In genomic region chr19:40681039-40681438, GRCh38 we compare ENCODE assay signal across 23 cellular contexts. TPM values are rescaled to one million over a fixed set of nuclear protein-coding genes. Genes with fewer than 3 reads are reported as not detected.
DNase-seq lines count a peak whose midpoint lies in the region; ATAC-seq, FAIRE-seq and TF ChIP-seq lines count a peak whose summit lies in the region.
"Had no signal": no experiment of that assay in that cellular context is flagged by ENCODE, and none has a peak within 500 bp of the region (broad histone marks: within the 10 kb centered on the region; RNA-seq: fewer than 3 reads in every experiment).

No MANE protein-coding gene starts in this region.

- no peak for TF ChIP-seq POLR2A in HepG2 (IDR thresholded peaks at IDR 0.05; ENCODE audit: insufficient read depth in 1 of 2, low read depth in 2 of 2, low read length in 2 of 2)
- no peak for TF ChIP-seq POLR2A in right lobe of liver (IDR thresholded peaks at IDR 0.05)
- TF ChIP-seq POLR2A in sigmoid colon (IDR thresholded peaks at IDR 0.05) = no peak

- in situ Hi-C loops in HepG2 (cut with HindIII; ENCODE audit: extremely low pct_ligation_motif_present, low pct_unique_long_range_greater_than_20kb) = no loop called here

- CTCF ChIA-PET in HepG2 (lab: Yijun Ruan, JAX; ENCODE audit: low intra/inter-chr PET ratio, low total read pairs) = no interaction called here

- peak; percentile 47 for TF ChIP-seq CTCF in HepG2 (CRISPR knock-in tag; IDR thresholded peaks at IDR 0.05)
- TF ChIP-seq CTCF in right lobe of liver (IDR thresholded peaks at IDR 0.05) = no peak
- TF ChIP-seq CTCF in chondrocyte (IDR thresholded peaks at IDR 0.05) = no peak
- no peak for TF ChIP-seq CTCF in sigmoid colon (IDR thresholded peaks at IDR 0.05)

- no peak for DNase-seq in HepG2 (ENCODE audit: low spot score)
- no peak for DNase-seq in right lobe of liver
- DNase-seq in chondrocyte (ENCODE audit: low spot score) = no peak
- DNase-seq in sigmoid colon = peak; percentile 46
- DNase-seq in C1 segment of cervical spinal cord (lab: John Stamatoyannopoulos, UW) = no peak
- DNase-seq in Ammon's horn (ENCODE audit: low spot score) = no peak
- no peak for DNase-seq in activated CD8-positive, alpha-beta memory T cell treated with anti-CD3 and anti-CD28 coated beads for 24 hours
- DNase-seq: 8988T; ACHN; AML-193; Caco-2; CD4-positive, CD25-positive, alpha-beta regulatory T cell; CD8-positive, alpha-beta T cell; DMS153; DND-41; H9 had no signal

- no peak overlapping the region for H3K4me3 Mint-ChIP-seq in chondrocyte (ENCODE audit: unreplicated experiment)
- H3K4me3 Mint-ChIP-seq: CD4-positive, CD25-positive, alpha-beta regulatory T cell; CD8-positive, alpha-beta T cell; GM23338; H9 had no signal

- H3K9ac ChIP-seq in HepG2 (ENCODE audit: insufficient read depth, low read depth, low read length) = no peak overlapping the region

- no TSS peak for BruUV-seq in HepG2 (replicated peaks; lab: Mats Ljungman, UMichigan)

- WGBS in HepG2 (ENCODE audit: low lambda C conversion rate) = 48% methylated on average over 4 of the region's 4 CpGs
- no CpG with 5 or more reads among the region's 4 CpGs for WGBS in right lobe of liver (ENCODE audit: insufficient coverage, low coverage, low lambda C conversion rate, missing lambda C conversion rate)
- 84 to 85% methylated on average over 4 of the region's 4 CpGs for WGBS in sigmoid colon, 2 donors

- no peak for FAIRE-seq in HepG2 (lab: Jason Lieb, UNC)
- FAIRE-seq: A549, G401.6, GM12892, GM19239 had no signal

- H3K4me1 ChIP-seq in HepG2 (ENCODE audit: insufficient read depth, low read length) (no peaks in the 10 kb centered on the region), right lobe of liver (no peaks in the 10 kb centered on the region), sigmoid colon (no peaks in the 10 kb centered on the region)
- H3K4me1 ChIP-seq: A549, Caco-2 had no signal

- POLR2A ChIA-PET in HepG2 (lab: Yijun Ruan, JAX) = no interaction called here

- no peaks in the 10 kb centered on the region for H4K20me1 ChIP-seq in HepG2 (ENCODE audit: insufficient read depth, low read length)

- TF ChIP-seq EP300 in HepG2 (IDR thresholded peaks at IDR 0.05; ENCODE audit: low read depth in 2 of 2, low read length in 2 of 2) (no peak), HepG2 (CRISPR knock-in tag; IDR thresholded peaks at IDR 0.05; ENCODE audit: borderline replicate concordance) (no peak), sigmoid colon (IDR thresholded peaks at IDR 0.05) (no peak)

- H3K4me2 ChIP-seq in HepG2 (ENCODE audit: low read depth, low read length) = no peak overlapping the region
- H3K4me2 ChIP-seq: A549, GM23338 had no signal

- H3K79me2 ChIP-seq in HepG2 (ENCODE audit: insufficient read depth, low read length) = no peaks in the 10 kb centered on the region

- H3K27me3 ChIP-seq in HepG2 (ENCODE audit: control insufficient read depth in 1 of 2, insufficient read depth in 2 of 2, low read length in 2 of 2) (no peaks in the 10 kb centered on the region), right lobe of liver (no peaks in the 10 kb centered on the region), sigmoid colon (no peaks in the 10 kb centered on the region)

- H2AFZ ChIP-seq in HepG2 (ENCODE audit: low read length) = no peak overlapping the region
- H2AFZ ChIP-seq: GM23338 had no signal

- no peak for TF ChIP-seq RAD21 in HepG2 (CRISPR knock-in tag; IDR thresholded peaks at IDR 0.05)

- no peak overlapping the region for H3K4me3 ChIP-seq in HepG2 (replicated peaks in 1 of 3; ENCODE audit: insufficient read depth in 1 of 3, low read depth in 2 of 3, low read length in 3 of 3)
- H3K4me3 ChIP-seq in right lobe of liver = no peak overlapping the region
- no peak overlapping the region for H3K4me3 ChIP-seq in sigmoid colon
- H3K4me3 ChIP-seq: A549, GM23338 had no signal

- H3K36me3 Mint-ChIP-seq in chondrocyte (ENCODE audit: low read depth) = peaks cover 39% of the 10 kb centered on the region

- H3K36me3 ChIP-seq in HepG2 (replicated peaks in 1 of 2; ENCODE audit: control insufficient read depth in 1 of 2, insufficient read depth in 2 of 2, low read length in 2 of 2) = no peaks in the 10 kb centered on the region
- peaks cover 0 to 53% (median 0%) of the 10 kb centered on the region in 4 donors for H3K36me3 ChIP-seq in right lobe of liver
- peaks cover 20 to 100% (median 69%) of the 10 kb centered on the region in 4 donors for H3K36me3 ChIP-seq in sigmoid colon

- intact Hi-C loops in HepG2 (cut with micrococcal nuclease; ENCODE audit: unreplicated experiment) = no loop called here
- intact Hi-C loops in right lobe of liver (cut with DNase I) = no loop called here
- intact Hi-C loops in sigmoid colon (cut with DNase I) = no loop called here

- ATAC-seq in HepG2 = peak; percentile 54; the same call in 2 of the 3 replicates
- no peak for ATAC-seq in right lobe of liver
- ATAC-seq: A549; CD8-positive, alpha-beta T cell; GM23338; HCT116 had no signal

- no peaks in the 10 kb centered on the region for H3K9me3 ChIP-seq in HepG2 (ENCODE audit: low read length)
- H3K9me3 ChIP-seq in right lobe of liver = no peaks in the 10 kb centered on the region
- H3K9me3 ChIP-seq in sigmoid colon = no peaks in the 10 kb centered on the region
- H3K9me3 ChIP-seq: A549, Caco-2 had no signal

- H3K4me1 Mint-ChIP-seq in chondrocyte (ENCODE audit: low read depth) = peaks cover 3% of the 10 kb centered on the region
- H3K4me1 Mint-ChIP-seq: GM23338, H9 had no signal

- peak overlapping the region; percentile 57 for H3K27ac Mint-ChIP-seq in chondrocyte (ENCODE audit: unreplicated experiment)
- H3K27ac Mint-ChIP-seq: CD4-positive, CD25-positive, alpha-beta regulatory T cell; CD8-positive, alpha-beta T cell; GM23338 had no signal

- H3K27me3 Mint-ChIP-seq in chondrocyte (ENCODE audit: low read depth) = no peaks in the 10 kb centered on the region
- H3K27me3 Mint-ChIP-seq: CD4-positive, CD25-positive, alpha-beta regulatory T cell had no signal

- H3K27ac ChIP-seq in HepG2 (ENCODE audit: extremely low read length, insufficient read depth, low read length) (no peak overlapping the region), right lobe of liver (no peak overlapping the region), sigmoid colon (no peak overlapping the region)
- H3K27ac ChIP-seq: A549, C4-2B had no signal

- H3K9me3 Mint-ChIP-seq in chondrocyte (ENCODE audit: low read depth) = no peaks in the 10 kb centered on the region
- H3K9me3 Mint-ChIP-seq: CD4-positive, CD25-positive, alpha-beta regulatory T cell; CD8-positive, alpha-beta T cell; GM23338; H9 had no signal

RNA-seq across cellular contexts. Expression of gene NUMBL, which starts 9.4 kb away (rescaled TPM):
- total RNA-seq in HepG2 (2016; rRNA removed; fragmentation: Illumina TruSeq; extraction: Trizol) (0.20 and 0.49 TPM in 2 replicates), right lobe of liver (10 to 100 TPM in 3 of 6 experiments, 1 to 10 TPM in 3; 6.1 to 19.6 (median 10.5) TPM), chondrocyte (104 to 121 TPM (median 117 TPM) in 3 replicates), sigmoid colon (10 to 100 TPM; 21.9 to 38.2 (median 25.0) TPM)
- total RNA-seq in HepG2 (2016; cell fraction: cytosol; rRNA removed; fragmentation: Illumina TruSeq; extraction: Trizol; ENCODE audit: low read depth) = 0.09 and 0.10 TPM in 2 replicates
- total RNA-seq in HepG2 (2016; cell fraction: insoluble cytoplasmic fraction; rRNA removed; fragmentation: Illumina TruSeq; extraction: Trizol) = 0.04 and 0.58 TPM in 2 replicates
- 0.25 and 0.52 TPM in 2 replicates for total RNA-seq in HepG2 (2016; cell fraction: membrane; rRNA removed; fragmentation: Illumina TruSeq; extraction: Trizol)
- total RNA-seq in HepG2 (2016; cell fraction: nucleus; rRNA removed; fragmentation: Illumina TruSeq; extraction: Trizol) = 0.69 and 2.1 TPM in 2 replicates
- polyA plus RNA-seq in HepG2 (2011; rRNA removed) (2.2 and 2.3 TPM in 2 replicates), sigmoid colon (10 to 100 TPM in 1 of 3 donors, 1 to 10 TPM in 2; 3.0 to 13.7 (median 9.6) TPM)
- 0.67 and 0.90 TPM in 2 replicates for polyA plus RNA-seq in HepG2 (2011; cell fraction: cytosol; rRNA removed)
- polyA plus RNA-seq in HepG2 (2011; cell fraction: nucleus; rRNA removed) = 21.6 and 25.2 TPM in 2 replicates
- polyA plus RNA-seq in HepG2 (2012) = 0.78 and 2.1 TPM in 2 replicates
- polyA plus RNA-seq in HepG2 (2016; cell fraction: cytosol; fragmentation: Illumina TruSeq; extraction: Trizol; ENCODE audit: low read depth) = 0.10 and 0.11 TPM in 2 replicates
- 0.27 and 0.56 TPM in 2 replicates for polyA plus RNA-seq in HepG2 (2016; cell fraction: insoluble cytoplasmic fraction; fragmentation: Illumina TruSeq; extraction: Trizol; ENCODE audit: low read depth)
- polyA plus RNA-seq in HepG2 (2016; cell fraction: membrane; fragmentation: Illumina TruSeq; extraction: Trizol; ENCODE audit: low read depth) = 0.07 and 0.19 TPM in 2 replicates
- polyA plus RNA-seq in HepG2 (2016; cell fraction: nucleus; fragmentation: Illumina TruSeq; extraction: Trizol; ENCODE audit: insufficient read depth, low read depth) = 4.8 and 6.7 TPM in 2 replicates
- polyA minus RNA-seq in HepG2 (2011; rRNA and poly(A)+ RNA removed; ENCODE audit: low replicate concordance) = 1.2 and 14.1 TPM in 2 replicates
- polyA minus RNA-seq in HepG2 (2011; cell fraction: cytosol; rRNA and poly(A)+ RNA removed) = 0.35 and 0.99 TPM in 2 replicates
- 2.8 and 2.9 TPM in 2 replicates for polyA minus RNA-seq in HepG2 (2011; cell fraction: nucleus; rRNA and poly(A)+ RNA removed)

RNA-seq across cellular contexts. Expression of gene COQ8B, which starts 35.6 kb away (rescaled TPM):
- total RNA-seq in HepG2 (2016; rRNA removed; fragmentation: Illumina TruSeq; extraction: Trizol) (10.3 and 17.2 TPM in 2 replicates), right lobe of liver (10 to 100 TPM; 15.1 to 30.6 (median 25.6) TPM), chondrocyte (26.8 to 36.8 TPM (median 29.7 TPM) in 3 replicates), sigmoid colon (10 to 100 TPM; 33.2 to 59.3 (median 39.2) TPM)
- total RNA-seq in HepG2 (2016; cell fraction: cytosol; rRNA removed; fragmentation: Illumina TruSeq; extraction: Trizol; ENCODE audit: low read depth) = 11.6 and 12.3 TPM in 2 replicates
- 8.6 and 17.5 TPM in 2 replicates for total RNA-seq in HepG2 (2016; cell fraction: insoluble cytoplasmic fraction; rRNA removed; fragmentation: Illumina TruSeq; extraction: Trizol)
- 16.6 and 19.5 TPM in 2 replicates for total RNA-seq in HepG2 (2016; cell fraction: membrane; rRNA removed; fragmentation: Illumina TruSeq; extraction: Trizol)
- total RNA-seq in HepG2 (2016; cell fraction: nucleus; rRNA removed; fragmentation: Illumina TruSeq; extraction: Trizol) = 13.3 and 18.3 TPM in 2 replicates
- polyA plus RNA-seq in HepG2 (2011; rRNA removed) (12.3 and 14.7 TPM in 2 replicates), sigmoid colon (10 to 100 TPM; 24.7 to 54.4 (median 27.0) TPM)
- polyA plus RNA-seq in HepG2 (2011; cell fraction: cytosol; rRNA removed) = 9.9 and 15.6 TPM in 2 replicates
- polyA plus RNA-seq in HepG2 (2011; cell fraction: nucleus; rRNA removed) = 54.2 and 65.2 TPM in 2 replicates
- 8.7 and 13.0 TPM in 2 replicates for polyA plus RNA-seq in HepG2 (2012)
- polyA plus RNA-seq in HepG2 (2016; cell fraction: cytosol; fragmentation: Illumina TruSeq; extraction: Trizol; ENCODE audit: low read depth) = 5.6 and 6.3 TPM in 2 replicates
- 7.8 and 9.6 TPM in 2 replicates for polyA plus RNA-seq in HepG2 (2016; cell fraction: insoluble cytoplasmic fraction; fragmentation: Illumina TruSeq; extraction: Trizol; ENCODE audit: low read depth)
- 8.1 and 8.4 TPM in 2 replicates for polyA plus RNA-seq in HepG2 (2016; cell fraction: membrane; fragmentation: Illumina TruSeq; extraction: Trizol; ENCODE audit: low read depth)
- polyA plus RNA-seq in HepG2 (2016; cell fraction: nucleus; fragmentation: Illumina TruSeq; extraction: Trizol; ENCODE audit: insufficient read depth, low read depth) = 21.5 and 25.0 TPM in 2 replicates
- 22.0 and 30.0 TPM in 2 replicates for polyA minus RNA-seq in HepG2 (2011; rRNA and poly(A)+ RNA removed; ENCODE audit: low replicate concordance)
- polyA minus RNA-seq in HepG2 (2011; cell fraction: cytosol; rRNA and poly(A)+ RNA removed) = 7.7 and 9.0 TPM in 2 replicates
- 19.1 and 21.8 TPM in 2 replicates for polyA minus RNA-seq in HepG2 (2011; cell fraction: nucleus; rRNA and poly(A)+ RNA removed)

RNA-seq across cellular contexts. Expression of gene ITPKC, which starts 35.9 kb away (rescaled TPM):
- 11.2 and 11.3 TPM in 2 replicates for total RNA-seq in HepG2 (2016; rRNA removed; fragmentation: Illumina TruSeq; extraction: Trizol)
- 2.2 and 2.9 TPM in 2 replicates for total RNA-seq in HepG2 (2016; cell fraction: cytosol; rRNA removed; fragmentation: Illumina TruSeq; extraction: Trizol; ENCODE audit: low read depth)
- total RNA-seq in HepG2 (2016; cell fraction: insoluble cytoplasmic fraction; rRNA removed; fragmentation: Illumina TruSeq; extraction: Trizol) = 11.1 and 11.2 TPM in 2 replicates
- total RNA-seq in HepG2 (2016; cell fraction: membrane; rRNA removed; fragmentation: Illumina TruSeq; extraction: Trizol) = 6.2 and 7.0 TPM in 2 replicates
- 9.4 and 10.1 TPM in 2 replicates for total RNA-seq in HepG2 (2016; cell fraction: nucleus; rRNA removed; fragmentation: Illumina TruSeq; extraction: Trizol)
- 6.9 and 12.4 TPM in 2 replicates for polyA plus RNA-seq in HepG2 (2011; rRNA removed)
- polyA plus RNA-seq in HepG2 (2011; cell fraction: cytosol; rRNA removed) = 7.5 and 8.3 TPM in 2 replicates
- polyA plus RNA-seq in HepG2 (2011; cell fraction: nucleus; rRNA removed) = 10.9 and 11.5 TPM in 2 replicates
- polyA plus RNA-seq in HepG2 (2012) = 5.5 and 8.9 TPM in 2 replicates
- polyA plus RNA-seq in HepG2 (2016; cell fraction: cytosol; fragmentation: Illumina TruSeq; extraction: Trizol; ENCODE audit: low read depth) = 1.6 and 1.9 TPM in 2 replicates
- 9.6 and 11.1 TPM in 2 replicates for polyA plus RNA-seq in HepG2 (2016; cell fraction: insoluble cytoplasmic fraction; fragmentation: Illumina TruSeq; extraction: Trizol; ENCODE audit: low read depth)
- 4.0 and 4.4 TPM in 2 replicates for polyA plus RNA-seq in HepG2 (2016; cell fraction: membrane; fragmentation: Illumina TruSeq; extraction: Trizol; ENCODE audit: low read depth)
- polyA plus RNA-seq in HepG2 (2016; cell fraction: nucleus; fragmentation: Illumina TruSeq; extraction: Trizol; ENCODE audit: insufficient read depth, low read depth) = 16.8 and 17.2 TPM in 2 replicates
- polyA minus RNA-seq in HepG2 (2011; rRNA and poly(A)+ RNA removed; ENCODE audit: low replicate concordance) = 7.6 and 22.0 TPM in 2 replicates
- polyA minus RNA-seq in HepG2 (2011; cell fraction: cytosol; rRNA and poly(A)+ RNA removed) = 4.2 and 6.6 TPM in 2 replicates
- polyA minus RNA-seq in HepG2 (2011; cell fraction: nucleus; rRNA and poly(A)+ RNA removed) = 5.5 and 7.5 TPM in 2 replicates
- 10 to 100 TPM in 3 of 6 experiments, 1 to 10 TPM in 3; 6.8 to 19.7 (median 11.1) TPM for total RNA-seq in right lobe of liver
- total RNA-seq in chondrocyte = 12.2 to 16.5 TPM (median 16.4 TPM) in 3 replicates
- 10 to 100 TPM; 17.7 to 39.6 (median 23.1) TPM for total RNA-seq in sigmoid colon
- 10 to 100 TPM; 17.4 to 27.0 (median 25.9) TPM for polyA plus RNA-seq in sigmoid colon
